9 cellular contexts compared by ENCODE assay signal in the genomic region with DNA sequence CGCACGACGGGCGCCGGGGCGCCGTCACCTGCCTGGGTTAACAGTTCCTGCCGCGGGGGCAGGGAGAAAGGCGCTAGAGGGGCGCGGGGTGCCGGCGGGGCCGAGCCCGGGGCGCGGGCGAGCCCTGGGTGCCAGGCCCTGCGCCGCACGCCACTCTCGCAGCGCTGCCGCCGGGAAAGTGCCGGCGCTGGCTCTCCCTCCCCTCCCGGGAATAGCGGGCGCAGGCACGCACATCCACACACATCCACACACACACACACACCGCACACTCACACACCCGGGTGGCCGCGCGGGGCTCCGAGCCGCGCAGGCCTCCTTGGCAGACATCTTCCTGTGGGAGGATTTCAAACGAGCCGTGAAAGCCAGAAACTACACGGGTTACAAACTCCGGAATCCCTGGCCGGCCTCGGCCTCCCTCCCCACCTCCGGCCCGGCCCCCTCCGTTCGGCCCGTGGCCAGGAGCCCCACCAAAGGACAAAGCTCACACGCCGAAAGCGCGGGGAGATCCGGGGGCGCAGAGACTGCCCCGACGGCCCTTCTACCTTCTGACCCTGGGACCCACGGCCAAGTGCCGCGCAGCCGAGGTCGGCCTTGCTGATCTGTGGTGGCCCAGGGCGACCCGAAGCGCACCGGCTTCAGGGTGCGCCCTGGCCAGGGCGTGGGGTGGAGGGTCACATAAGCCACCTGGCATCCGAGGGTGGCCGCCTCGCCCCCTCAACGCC.
A peak's percentile ranks its signal among the peaks of the same experiment; 100 is the strongest.
DNase-seq lines count a peak whose midpoint lies in the region; ATAC-seq and TF ChIP-seq lines count a peak whose summit lies in the region.
"Had no signal": no experiment of that assay in that cellular context is flagged by ENCODE, and none has a peak within 500 bp of the region (broad histone marks: within the 10 kb centered on the region; RNA-seq: fewer than 3 reads in every experiment).

No MANE protein-coding gene starts in this region.

- no peaks in the 10 kb centered on the region for H3F3A ChIP-seq in OCI-LY1 (ENCODE audit: insufficient read depth, low read length)

- H3K9me3 ChIP-seq in OCI-LY1 (ENCODE audit: low read length): no peaks in the 10 kb centered on the region
- H3K9me3 ChIP-seq: thyroid gland had no signal

- H3K79me2 ChIP-seq in OCI-LY1 (ENCODE audit: insufficient read depth, low read length): no peaks in the 10 kb centered on the region

- peak overlapping the region; percentile 58 for H3K27ac Mint-ChIP-seq in activated naive CD8-positive, alpha-beta T cell treated with anti-CD3 and anti-CD28 coated beads, Interleukin-2, amount 10 ng/mL, durations not matched to agents 7 days and 5 days
- no peak overlapping the region for H3K27ac Mint-ChIP-seq in stimulated activated naive CD8-positive, alpha-beta T cell treated with anti-CD3 and anti-CD28 coated beads, Interleukin-15, Interleukin-2, amounts not matched to agents 100 ng/mL and 50 ng/mL, for 24 hours

- no peak for TF ChIP-seq CTCF in OCI-LY1 (IDR thresholded peaks at IDR 0.05; ENCODE audit: low read length)

- H3K36me3 ChIP-seq in OCI-LY1 (ENCODE audit: insufficient read depth, low read length): no peaks in the 10 kb centered on the region
- H3K36me3 ChIP-seq: thyroid gland had no signal

- no peaks in the 10 kb centered on the region for H3K9me3 Mint-ChIP-seq in activated naive CD8-positive, alpha-beta T cell treated with anti-CD3 and anti-CD28 coated beads, Interleukin-2, amount 10 ng/mL, durations not matched to agents 7 days and 5 days
- H3K9me3 Mint-ChIP-seq in stimulated activated naive CD8-positive, alpha-beta T cell treated with anti-CD3 and anti-CD28 coated beads, Interleukin-15, Interleukin-2, amounts not matched to agents 100 ng/mL and 50 ng/mL, for 24 hours: no peaks in the 10 kb centered on the region

- peaks cover 48% of the 10 kb centered on the region for H3K27me3 Mint-ChIP-seq in activated naive CD8-positive, alpha-beta T cell treated with anti-CD3 and anti-CD28 coated beads, Interleukin-2, amount 10 ng/mL, durations not matched to agents 7 days and 5 days
- H3K27me3 Mint-ChIP-seq in stimulated activated naive CD8-positive, alpha-beta T cell treated with anti-CD3 and anti-CD28 coated beads, Interleukin-15, Interleukin-2, amounts not matched to agents 100 ng/mL and 50 ng/mL, for 24 hours: peaks cover 34% of the 10 kb centered on the region

- H3K4me1 ChIP-seq in OCI-LY1 (ENCODE audit: insufficient read depth, low read length, severe bottlenecking): no peaks in the 10 kb centered on the region

- H2AFZ ChIP-seq in OCI-LY1 (ENCODE audit: low read length): no peak overlapping the region

- no peaks in the 10 kb centered on the region for H3K9me2 ChIP-seq in OCI-LY1 (ENCODE audit: low read depth, low read length)

- no peak for ATAC-seq in activated naive CD8-positive, alpha-beta T cell treated with anti-CD3 and anti-CD28 coated beads, Interleukin-2, amount 10 ng/mL, durations not matched to agents 7 days and 5 days (ENCODE audit: low read depth)

- no peaks in the 10 kb centered on the region for H4K20me1 ChIP-seq in OCI-LY1 (ENCODE audit: insufficient read depth, low read length)

- H3K4me3 Mint-ChIP-seq in activated naive CD8-positive, alpha-beta T cell treated with anti-CD3 and anti-CD28 coated beads, Interleukin-2, amount 10 ng/mL, durations not matched to agents 7 days and 5 days: peak overlapping the region; percentile 81
- peak overlapping the region; percentile 72 for H3K4me3 Mint-ChIP-seq in stimulated activated naive CD8-positive, alpha-beta T cell treated with anti-CD3 and anti-CD28 coated beads, Interleukin-15, Interleukin-2, amounts not matched to agents 100 ng/mL and 50 ng/mL, for 24 hours

- POLR2A ChIA-PET in activated naive CD8-positive, alpha-beta T cell treated with anti-CD3 and anti-CD28 coated beads, Interleukin-2, amount 10 ng/mL, durations not matched to agents 7 days and 5 days (lab: Charles Lee): interaction anchor here (1.0 to 1.1 kb wide), 2 partner anchors 93 to 151 kb away, joined by 3 read pairs; no protein-coding TSS in a partner anchor

- peak; percentile 31 for DNase-seq in activated naive CD8-positive, alpha-beta T cell treated with anti-CD3 and anti-CD28 coated beads, Interleukin-2, amount 10 ng/mL, durations not matched to agents 7 days and 5 days
- DNase-seq in left kidney (ENCODE audit: low read depth, low spot score): peak; percentile 74
- no peak for DNase-seq in GM19240 (ENCODE audit: insufficient read length, low spot score)
- no peak for DNase-seq in NCI-H1694 (lab: John Stamatoyannopoulos, UW)
- no peak for DNase-seq in SW 1271 (lab: John Stamatoyannopoulos, UW)
- DNase-seq: NCI-H2081 had no signal

- H3K36me3 Mint-ChIP-seq in activated naive CD8-positive, alpha-beta T cell treated with anti-CD3 and anti-CD28 coated beads, Interleukin-2, amount 10 ng/mL, durations not matched to agents 7 days and 5 days: no peaks in the 10 kb centered on the region
- no peaks in the 10 kb centered on the region for H3K36me3 Mint-ChIP-seq in stimulated activated naive CD8-positive, alpha-beta T cell treated with anti-CD3 and anti-CD28 coated beads, Interleukin-15, Interleukin-2, amounts not matched to agents 100 ng/mL and 50 ng/mL, for 24 hours (ENCODE audit: low read depth)

- no peak overlapping the region for H3K9ac ChIP-seq in OCI-LY1 (ENCODE audit: low read length)

- H3K27me3 ChIP-seq in OCI-LY1 (ENCODE audit: insufficient read depth, low read length): no peaks in the 10 kb centered on the region
- H3K27me3 ChIP-seq: thyroid gland had no signal

- H3K4me3 ChIP-seq in OCI-LY1 (ENCODE audit: low read depth, low read length, poor library complexity, severe bottlenecking): no peak overlapping the region
- H3K4me3 ChIP-seq: thyroid gland had no signal

- H3K4me2 ChIP-seq in OCI-LY1 (ENCODE audit: low read length): peak overlapping the region; percentile 16; the same call in 1 of the 2 replicates

- H3K4me1 Mint-ChIP-seq in activated naive CD8-positive, alpha-beta T cell treated with anti-CD3 and anti-CD28 coated beads, Interleukin-2, amount 10 ng/mL, durations not matched to agents 7 days and 5 days: peaks cover 17% of the 10 kb centered on the region
- H3K4me1 Mint-ChIP-seq in stimulated activated naive CD8-positive, alpha-beta T cell treated with anti-CD3 and anti-CD28 coated beads, Interleukin-15, Interleukin-2, amounts not matched to agents 100 ng/mL and 50 ng/mL, for 24 hours (ENCODE audit: low read depth): peaks cover 30% of the 10 kb centered on the region

- no peak overlapping the region for H3K27ac ChIP-seq in OCI-LY1 (ENCODE audit: low read depth, low read length, poor library complexity, severe bottlenecking)
- H3K27ac ChIP-seq: thyroid gland had no signal

Comparison
In these comparisons a context has a peak if more than half of its experiments do, and no peak if none do; other contexts are left out.
1. DNase-seq: peak in activated naive CD8-positive, alpha-beta T cell treated with anti-CD3 and anti-CD28 coated beads, Interleukin-2, amount 10 ng/mL, durations not matched to agents 7 days and 5 days (single experiment) and left kidney (single experiment); none in GM19240 (single experiment), NCI-H1694 (single experiment) and SW 1271 (0 of 2).